8 cellular contexts compared by ENCODE assay signal in genomic region chrX:138756234-138756633, GRCh38. TPM values are rescaled to one million over a fixed set of nuclear protein-coding genes. Genes with fewer than 3 reads are reported as not detected.
DNase-seq lines count a peak whose midpoint lies in the region; ATAC-seq and TF ChIP-seq lines count a peak whose summit lies in the region.

No MANE protein-coding gene starts in this region.

- ATAC-seq in Panc1 = peak; percentile 66; the same call in 1 of the 2 replicates
- no peak for ATAC-seq in GM18520 (IDR thresholded peaks at IDR 0.05; ENCODE audit: unreplicated experiment)
- no peak for ATAC-seq in HG02763 (IDR thresholded peaks at IDR 0.05; ENCODE audit: unreplicated experiment)
- ATAC-seq in naive thymus-derived CD4-positive, alpha-beta T cell = no peak

- no peaks in the 10 kb centered on the region for H3K4me1 ChIP-seq in Panc1 (ENCODE audit: control insufficient read depth, insufficient read depth, low read length)
- H3K4me1 ChIP-seq in effector memory CD4-positive, alpha-beta T cell (ENCODE audit: control insufficient read depth, insufficient read depth, low read length, poor library complexity, severe bottlenecking) = no peaks in the 10 kb centered on the region
- H3K4me1 ChIP-seq in naive thymus-derived CD4-positive, alpha-beta T cell (ENCODE audit: control insufficient read depth in 2 of 2, insufficient read depth in 2 of 2, low read length in 2 of 2) = no peaks in the 10 kb centered on the region

- POLR2A ChIA-PET in Panc1 (lab: Charles Lee) = no interaction called here
- POLR2A ChIA-PET in naive thymus-derived CD4-positive, alpha-beta T cell (lab: Charles Lee) = no interaction called here

- no peaks in the 10 kb centered on the region for H3K36me3 ChIP-seq in Panc1 (ENCODE audit: control insufficient read depth, insufficient read depth, low read length)
- H3K36me3 ChIP-seq in effector memory CD4-positive, alpha-beta T cell (ENCODE audit: control insufficient read depth, insufficient read depth, low read length) = no peaks in the 10 kb centered on the region
- H3K36me3 ChIP-seq in naive thymus-derived CD4-positive, alpha-beta T cell (ENCODE audit: control insufficient read depth in 2 of 3, insufficient read depth in 3 of 3, low read length in 3 of 3) = no peaks in the 10 kb centered on the region

- intact Hi-C loops in Panc1 (cut with micrococcal nuclease; ENCODE audit: unreplicated experiment) = no loop called here
- intact Hi-C loops in naive thymus-derived CD4-positive, alpha-beta T cell (cut with micrococcal nuclease) = no loop called here

- no peak overlapping the region for H3K27ac Mint-ChIP-seq in progenitor cell of endocrine pancreas
- H3K27ac Mint-ChIP-seq in naive thymus-derived CD4-positive, alpha-beta T cell = no peak overlapping the region

- H3K9me3 Mint-ChIP-seq in progenitor cell of endocrine pancreas (ENCODE audit: low read depth) = no peaks in the 10 kb centered on the region
- no peaks in the 10 kb centered on the region for H3K9me3 Mint-ChIP-seq in naive thymus-derived CD4-positive, alpha-beta T cell

- CTCF ChIA-PET in Panc1 (lab: Charles Lee) = no interaction called here
- CTCF ChIA-PET in naive thymus-derived CD4-positive, alpha-beta T cell (lab: Charles Lee) = no interaction called here

- no peaks in the 10 kb centered on the region for H3K27me3 Mint-ChIP-seq in progenitor cell of endocrine pancreas
- H3K27me3 Mint-ChIP-seq in naive thymus-derived CD4-positive, alpha-beta T cell = peaks cover 0 to 5% (median 0%) of the 10 kb centered on the region in 5 donors

- DNase-seq in ELR (ENCODE audit: low read depth) (peak; percentile 3), Panc1 (ENCODE audit: low read depth, low spot score) (no peak), fibroblast of the conjunctiva (ENCODE audit: low read depth) (peak; percentile 17), progenitor cell of endocrine pancreas (ENCODE audit: low spot score, unreplicated experiment) (peak; percentile 24)
- DNase-seq in effector memory CD4-positive, alpha-beta T cell = no peak
- DNase-seq in naive thymus-derived CD4-positive, alpha-beta T cell = no peak

- TF ChIP-seq CTCF in Panc1 (IDR thresholded peaks at IDR 0.05) (peak; percentile 15; the same call in 1 of the 2 replicates), progenitor cell of endocrine pancreas (IDR thresholded peaks at IDR 0.05; ENCODE audit: unreplicated experiment) (peak; percentile 55)

- in situ Hi-C loops in Panc1 (cut with HindIII; ENCODE audit: low pct_unique_long_range_greater_than_20kb, low sequenced_read_pairs) = no loop called here

- H3K4me1 Mint-ChIP-seq in progenitor cell of endocrine pancreas (ENCODE audit: low read depth) = peaks cover 19% of the 10 kb centered on the region
- H3K4me1 Mint-ChIP-seq in naive thymus-derived CD4-positive, alpha-beta T cell = no peaks in the 10 kb centered on the region

- no peak overlapping the region for H3K4me3 ChIP-seq in Panc1 (ENCODE audit: low read depth in 2 of 2, low read length in 2 of 2)
- no peak overlapping the region for H3K4me3 ChIP-seq in effector memory CD4-positive, alpha-beta T cell (ENCODE audit: insufficient read depth, low read depth, low read length, poor library complexity, severe bottlenecking)
- no peak overlapping the region for H3K4me3 ChIP-seq in naive thymus-derived CD4-positive, alpha-beta T cell (ENCODE audit: low read length)

- H3K27me3 ChIP-seq in Panc1 (ENCODE audit: control insufficient read depth, insufficient read depth, low read length) = no peaks in the 10 kb centered on the region
- no peaks in the 10 kb centered on the region for H3K27me3 ChIP-seq in effector memory CD4-positive, alpha-beta T cell (replicated peaks; ENCODE audit: control insufficient read depth, insufficient read depth, low read length, poor library complexity, severe bottlenecking)
- no peaks in the 10 kb centered on the region for H3K27me3 ChIP-seq in naive thymus-derived CD4-positive, alpha-beta T cell (ENCODE audit: control insufficient read depth in 2 of 2, insufficient read depth in 2 of 2, low read length in 2 of 2)

- H3K4me3 Mint-ChIP-seq in progenitor cell of endocrine pancreas (ENCODE audit: low read depth) = no peak overlapping the region
- no peak overlapping the region for H3K4me3 Mint-ChIP-seq in naive thymus-derived CD4-positive, alpha-beta T cell

- BruUV-seq in Panc1 (replicated peaks; lab: Mats Ljungman, UMichigan) = no TSS peak

- no peak overlapping the region for H3K27ac ChIP-seq in Panc1 (ENCODE audit: low read length)
- H3K27ac ChIP-seq in effector memory CD4-positive, alpha-beta T cell (ENCODE audit: insufficient read depth, low read length, poor library complexity, severe bottlenecking) = no peak overlapping the region
- H3K27ac ChIP-seq in naive thymus-derived CD4-positive, alpha-beta T cell (ENCODE audit: low read depth, low read length) = no peak overlapping the region

- no peaks in the 10 kb centered on the region for H3K9me3 ChIP-seq in Panc1 (ENCODE audit: control insufficient read depth, insufficient read depth, low read depth, low read length)
- no peaks in the 10 kb centered on the region for H3K9me3 ChIP-seq in effector memory CD4-positive, alpha-beta T cell (ENCODE audit: control insufficient read depth, low read length)
- no peaks in the 10 kb centered on the region for H3K9me3 ChIP-seq in naive thymus-derived CD4-positive, alpha-beta T cell (ENCODE audit: control insufficient read depth in 2 of 3, low read length in 3 of 3)

- no peaks in the 10 kb centered on the region for H3K36me3 Mint-ChIP-seq in progenitor cell of endocrine pancreas (ENCODE audit: insufficient read depth)
- H3K36me3 Mint-ChIP-seq in naive thymus-derived CD4-positive, alpha-beta T cell = no peaks in the 10 kb centered on the region

RNA-seq across cellular contexts. Expression of gene FGF13, which starts 44.7 kb away (rescaled TPM):
- total RNA-seq in Panc1 (2021; ENCODE audit: unreplicated experiment) (not detected), progenitor cell of endocrine pancreas (19.3 and 20.7 TPM in 2 replicates)
- not detected for polyA plus RNA-seq in Panc1 (2012; ENCODE audit: insufficient read length)
- not detected for total RNA-seq in naive thymus-derived CD4-positive, alpha-beta T cell
- not detected for polyA plus RNA-seq in naive thymus-derived CD4-positive, alpha-beta T cell

Comparison
In these comparisons a context has a peak if more than half of its experiments do, and no peak if none do; other contexts are left out.
1. DNase-seq: peak in ELR (single experiment), fibroblast of the conjunctiva (single experiment) and progenitor cell of endocrine pancreas (single experiment); none in Panc1 (single experiment), effector memory CD4-positive, alpha-beta T cell (0 of 3) and naive thymus-derived CD4-positive, alpha-beta T cell (0 of 9).
2. RNA of gene FGF13, which starts 44.7 kb away (total RNA-seq): 19.3 to 20.7 TPM in progenitor cell of endocrine pancreas; not detected in Panc1 (single experiment) and not detected in naive thymus-derived CD4-positive, alpha-beta T cell; every median in the first group is over 10 times any median in the second.